13 cellular contexts compared by ENCODE assay signal in genomic region chr3:172293093-172293492, GRCh38.
DNase-seq lines count a peak whose midpoint lies in the region; ATAC-seq and TF ChIP-seq lines count a peak whose summit lies in the region.
"Had no signal": no experiment of that assay in that cellular context is flagged by ENCODE, and none has a peak within 500 bp of the region (broad histone marks: within the 10 kb centered on the region; RNA-seq: fewer than 3 reads in every experiment).

No MANE protein-coding gene starts in this region.

- ATAC-seq in Right ventricle myocardium superior (ENCODE audit: poor library complexity) (no peak), T-helper 17 cell (no peak), GM18519 (IDR thresholded peaks at IDR 0.05; ENCODE audit: low FRiP score, unreplicated experiment) (no peak)
- ATAC-seq: A549 had no signal

- H3K27me3 Mint-ChIP-seq in T-helper 17 cell (no peaks in the 10 kb centered on the region), osteocyte (ENCODE audit: unreplicated experiment) (no peaks in the 10 kb centered on the region)
- H3K27me3 Mint-ChIP-seq: CD8-positive, alpha-beta memory T cell had no signal

- H3K9me3 ChIP-seq in left ventricle myocardium inferior (replicated peaks) (no peaks in the 10 kb centered on the region), T-helper 17 cell (ENCODE audit: control insufficient read depth, low read length, poor library complexity, severe bottlenecking) (no peaks in the 10 kb centered on the region)
- H3K9me3 ChIP-seq: A549 had no signal

- no peak overlapping the region for H3K4me3 ChIP-seq in left ventricle myocardium inferior
- H3K4me3 ChIP-seq: A549 had no signal

- TF ChIP-seq CTCF in left ventricle myocardium inferior (IDR thresholded peaks at IDR 0.05; ENCODE audit: borderline replicate concordance): no peak
- TF ChIP-seq CTCF in osteocyte (IDR thresholded peaks at IDR 0.05): no peak

- peaks cover 16% of the 10 kb centered on the region for H3K36me3 Mint-ChIP-seq in T-helper 17 cell (ENCODE audit: low read depth)
- peaks cover 66% of the 10 kb centered on the region for H3K36me3 Mint-ChIP-seq in osteocyte (ENCODE audit: unreplicated experiment)

- H3K4me1 Mint-ChIP-seq in T-helper 17 cell: peaks cover 22% of the 10 kb centered on the region
- peaks cover 10% of the 10 kb centered on the region for H3K4me1 Mint-ChIP-seq in osteocyte (ENCODE audit: unreplicated experiment)

- H3K27ac Mint-ChIP-seq in T-helper 17 cell (no peak overlapping the region), osteocyte (ENCODE audit: unreplicated experiment) (peak overlapping the region; percentile 33)
- H3K27ac Mint-ChIP-seq: HFFc6 had no signal

- H3K36me3 ChIP-seq in left ventricle myocardium inferior: peaks cover 35% of the 10 kb centered on the region

- no peak for DNase-seq in left ventricle myocardium inferior
- DNase-seq in Right ventricle myocardium superior: no peak
- peak; percentile 23 for DNase-seq in NCI-H69 (lab: John Stamatoyannopoulos, UW)
- no peak for DNase-seq in T-helper 17 cell
- no peak for DNase-seq in osteocyte (ENCODE audit: extremely low spot score, unreplicated experiment)
- no peak for DNase-seq in Ammon's horn (ENCODE audit: low spot score)
- DNase-seq: CD8-positive, alpha-beta memory T cell; DMS53; GF-D8; HCEC 1CT; HFFc6 had no signal

- H3K4me1 ChIP-seq in left ventricle myocardium inferior: peaks cover 73% of the 10 kb centered on the region

- H3K9me3 Mint-ChIP-seq in osteocyte (ENCODE audit: unreplicated experiment): no peaks in the 10 kb centered on the region
- H3K9me3 Mint-ChIP-seq: CD8-positive, alpha-beta memory T cell; HFFc6 had no signal

- no peaks in the 10 kb centered on the region for H3K27me3 ChIP-seq in left ventricle myocardium inferior (ENCODE audit: low read depth)

- H3K27ac ChIP-seq in left ventricle myocardium inferior (replicated peaks): peak overlapping the region; percentile 87
- H3K27ac ChIP-seq: A549 had no signal

- intact Hi-C loops in left ventricle myocardium inferior (cut with micrococcal nuclease): no loop called here
- intact Hi-C loops in Right ventricle myocardium superior (cut with DNase I): no loop called here

- H3K4me3 Mint-ChIP-seq in T-helper 17 cell: peak overlapping the region; percentile 25
- no peak overlapping the region for H3K4me3 Mint-ChIP-seq in osteocyte (ENCODE audit: unreplicated experiment)
- H3K4me3 Mint-ChIP-seq: CD8-positive, alpha-beta memory T cell; HFFc6 had no signal
